25 cellular contexts compared by ENCODE assay signal in genomic region chr4:171966356-171966755, GRCh38.
"Had no signal": no experiment of that assay in that cellular context is flagged by ENCODE, and none has a peak within 500 bp of the region (broad histone marks: within the 10 kb centered on the region; RNA-seq: fewer than 3 reads in every experiment).

No MANE protein-coding gene starts in this region.

- H3K27ac Mint-ChIP-seq: IgD-negative memory B cell had no signal

- H3K4me1 Mint-ChIP-seq: IgD-negative memory B cell had no signal

- H3K9me3 ChIP-seq: SK-N-SH had no signal

- H3K4me2 ChIP-seq: KMS-11, SK-N-SH had no signal

- H3K27me3 Mint-ChIP-seq: IgD-negative memory B cell had no signal

- FAIRE-seq: HTR-8/SVneo, K562, RCC 7860 had no signal

- H3K9ac ChIP-seq: KMS-11, SK-N-SH had no signal

- H3K27ac ChIP-seq: HL-60, KMS-11 had no signal

- H3K9me3 Mint-ChIP-seq: IgD-negative memory B cell had no signal

- H3K4me3 Mint-ChIP-seq: IgD-negative memory B cell had no signal

- H3K36me3 Mint-ChIP-seq: IgD-negative memory B cell had no signal

- ATAC-seq: K562 had no signal

- H3K4me3 ChIP-seq: K562 had no signal

- DNase-seq: Kasumi-1, MM.1S, NCI-H1092 treated with DMSO at 0.1 percent for 48 hours, NCI-H1436, NCI-H187, NCI-H2029, NCI-H2081 treated with DMSO at 0.1 percent for 48 hours, NCI-H2171, NCI-H226, NCI-H446, NCI-H510A, NCI-H524 treated with DMSO at 0.1 percent for 48 hours, NCI-H69, NCI-H774, Right ventricle myocardium superior, RPMI8226, SIG-M5, SK-N-SH, T-helper 1 cell had no signal
